ENCODE assay signal across 17 cellular contexts in genomic region chr12:27561535-27562350, GRCh38. TPM values are rescaled to one million over a fixed set of nuclear protein-coding genes. Genes with fewer than 3 reads are reported as not detected.
DNase-seq lines count a peak whose midpoint lies in the region; ATAC-seq, FAIRE-seq and TF ChIP-seq lines count a peak whose summit lies in the region.
"Had no signal": no experiment of that assay in that cellular context is flagged by ENCODE, and none has a peak within 500 bp of the region (broad histone marks: within the 10 kb centered on the region; RNA-seq: fewer than 3 reads in every experiment).

No MANE protein-coding gene starts in this region.

- H3K27me3 Mint-ChIP-seq in astrocyte (ENCODE audit: low read depth, unreplicated experiment), result no peaks in the 10 kb centered on the region
- H3K27me3 Mint-ChIP-seq: activated naive CD4-positive, alpha-beta T cell treated with anti-CD3 and anti-CD28 coated beads, Interleukin-2, amount 50 U/mL, for 24 hours had no signal

- no peaks in the 10 kb centered on the region; the same call in 1 of the 2 replicates for H4K20me1 ChIP-seq in BLaER1
- H4K20me1 ChIP-seq in astrocyte (ENCODE audit: insufficient read depth, low read length), result peaks cover 14% of the 10 kb centered on the region

- no peaks in the 10 kb centered on the region for H3K9me3 Mint-ChIP-seq in astrocyte (ENCODE audit: unreplicated experiment)
- H3K9me3 Mint-ChIP-seq: activated naive CD4-positive, alpha-beta T cell treated with anti-CD3 and anti-CD28 coated beads, Interleukin-2, amount 50 U/mL, for 24 hours; central memory CD8-positive, alpha-beta T cell had no signal

- peaks cover 29% of the 10 kb centered on the region for H3K4me1 Mint-ChIP-seq in astrocyte (ENCODE audit: low read depth, unreplicated experiment)
- H3K4me1 Mint-ChIP-seq: central memory CD8-positive, alpha-beta T cell had no signal

- no peak for TF ChIP-seq CTCF in astrocyte (IDR thresholded peaks at IDR 0.05; ENCODE audit: insufficient read depth, low read depth, low read length)

- peaks cover 80% of the 10 kb centered on the region for H3K4me1 ChIP-seq in BLaER1
- peaks cover 15% of the 10 kb centered on the region for H3K4me1 ChIP-seq in astrocyte (ENCODE audit: insufficient read depth, low read length)

- H3K9me3 ChIP-seq in BLaER1 (0 out of 2 replicates have a peak, but pooled peaks cover 3% of the 10 kb centered on the region), astrocyte (ENCODE audit: insufficient read depth, low read depth, low read length) (no peaks in the 10 kb centered on the region)
- H3K9me3 ChIP-seq: upper lobe of right lung had no signal

- peaks cover 7% of the 10 kb centered on the region for H3K36me3 Mint-ChIP-seq in astrocyte (ENCODE audit: low read depth, unreplicated experiment)
- H3K36me3 Mint-ChIP-seq: activated naive CD4-positive, alpha-beta T cell treated with anti-CD3 and anti-CD28 coated beads, Interleukin-2, amount 50 U/mL, for 24 hours had no signal

- H3K4me3 Mint-ChIP-seq in astrocyte (ENCODE audit: unreplicated experiment), result no peak overlapping the region
- H3K4me3 Mint-ChIP-seq: activated naive CD4-positive, alpha-beta T cell treated with anti-CD3 and anti-CD28 coated beads, Interleukin-2, amount 50 U/mL, for 24 hours; central memory CD8-positive, alpha-beta T cell had no signal

- FAIRE-seq in astrocyte (lab: Jason Lieb, UNC) (no peak), H54 (lab: Jason Lieb, UNC) (no peak)
- FAIRE-seq: endometrium had no signal

- H3K4me3 ChIP-seq in BLaER1 (peak overlapping the region; percentile 9; the same call in 1 of the 2 replicates), astrocyte (ENCODE audit: insufficient read depth, low read depth, low read length) (no peak overlapping the region)
- H3K4me3 ChIP-seq: upper lobe of right lung had no signal

- H3K4me2 ChIP-seq in BLaER1, result peak overlapping the region; percentile 70
- H3K4me2 ChIP-seq in astrocyte (ENCODE audit: low read length), result peak overlapping the region; percentile 37

- no peak overlapping the region for H3K27ac Mint-ChIP-seq in astrocyte (ENCODE audit: unreplicated experiment)
- H3K27ac Mint-ChIP-seq: activated naive CD4-positive, alpha-beta T cell treated with anti-CD3 and anti-CD28 coated beads, Interleukin-2, amount 50 U/mL, for 24 hours had no signal

- H3K27ac ChIP-seq in BLaER1, result peak overlapping the region; percentile 73
- no peak overlapping the region for H3K27ac ChIP-seq in astrocyte (ENCODE audit: low read depth, low read length)
- H3K27ac ChIP-seq: upper lobe of right lung had no signal

- H3K27me3 ChIP-seq in BLaER1 (no peaks in the 10 kb centered on the region), astrocyte (ENCODE audit: insufficient read depth, low read length) (no peaks in the 10 kb centered on the region)
- H3K27me3 ChIP-seq: upper lobe of right lung had no signal

- DNase-seq in astrocyte (ENCODE audit: low read depth), result no peak
- DNase-seq in hepatic stellate cell (ENCODE audit: low spot score), result peak; percentile 11
- peak; percentile 63 for DNase-seq in pons (ENCODE audit: low spot score)
- DNase-seq in H54 (ENCODE audit: insufficient read length, low spot score), result no peak
- DNase-seq in HT-29 (ENCODE audit: low spot score), result no peak
- DNase-seq in RKO (ENCODE audit: low spot score), result no peak
- DNase-seq: activated CD4-positive, CD25-positive, alpha-beta regulatory T cell treated with anti-CD3 and anti-CD28 coated beads, Interleukin-2, amount 50 U/mL, for 72 hours; islet precursor cell; MM.1S; NCI-H748 treated with DMSO at 0.1 percent for 48 hours; stimulated activated CD4-positive, alpha-beta T cell treated with anti-CD3 and anti-CD28 coated beads, Interleukin-2, amount 100 ng/mL, for 24 hours; upper lobe of right lung had no signal

- ATAC-seq in HG02884 (IDR thresholded peaks at IDR 0.05; ENCODE audit: unreplicated experiment), result no peak
- ATAC-seq: upper lobe of right lung had no signal

- H3K79me2 ChIP-seq in astrocyte (ENCODE audit: insufficient read depth, low read length), result peaks cover 91% of the 10 kb centered on the region

- H3K36me3 ChIP-seq in BLaER1, result no peaks in the 10 kb centered on the region
- no peaks in the 10 kb centered on the region for H3K36me3 ChIP-seq in astrocyte (ENCODE audit: insufficient read depth, low read length)
- H3K36me3 ChIP-seq: upper lobe of right lung had no signal

- H3K9ac ChIP-seq in BLaER1 (peak overlapping the region; percentile 59; the same call in 1 of the 2 replicates), astrocyte (ENCODE audit: low read length) (no peak overlapping the region)

- no peak for TF ChIP-seq POLR2A in H54 (IDR thresholded peaks at IDR 0.05; ENCODE audit: low read depth, low read length)

- H2AFZ ChIP-seq in astrocyte (ENCODE audit: low read depth, low read length), result no peak overlapping the region

RNA-seq across cellular contexts. Expression of gene PPFIBP1, which starts 37.7 kb away (rescaled TPM):
- 140 and 147 TPM in 2 replicates for total RNA-seq in astrocyte
- 17.6 and 18.4 TPM in 2 replicates for total RNA-seq in HT-29 (2014; rRNA removed; shearing (Covaris generic))

Comparison
In these comparisons a context has a peak if more than half of its experiments do, and no peak if none do; other contexts are left out.
1. DNase-seq: peak in hepatic stellate cell (single experiment) and pons (single experiment); none in astrocyte (single experiment), H54 (single experiment), HT-29 (single experiment) and RKO (single experiment).